Comparison of ENCODE assay signal across 1 cellular context in genomic region chr21:42236014-42236413, GRCh38.
TF ChIP-seq lines count a peak whose summit lies in the region.

No MANE protein-coding gene starts in this region.

TF ChIP-seq in GM12878, 131 proteins besides CTCF, POLR2A, EP300 and RAD21:
- no peak for TF ChIP-seq SMARCA5 (IDR thresholded peaks at IDR 0.05)
- no peak for TF ChIP-seq RELA (IDR thresholded peaks at IDR 0.05; ENCODE audit: borderline replicate concordance, partially characterized antibody)
- TF ChIP-seq IKZF1 (conservative IDR thresholded peaks at IDR 0.05): 0 out of 2 replicates have a peak, but pooled peaks have one; percentile 11
- no peak for TF ChIP-seq ZSCAN29 (IDR thresholded peaks at IDR 0.05)
